11 cellular contexts compared by ENCODE assay signal in the genomic region with DNA sequence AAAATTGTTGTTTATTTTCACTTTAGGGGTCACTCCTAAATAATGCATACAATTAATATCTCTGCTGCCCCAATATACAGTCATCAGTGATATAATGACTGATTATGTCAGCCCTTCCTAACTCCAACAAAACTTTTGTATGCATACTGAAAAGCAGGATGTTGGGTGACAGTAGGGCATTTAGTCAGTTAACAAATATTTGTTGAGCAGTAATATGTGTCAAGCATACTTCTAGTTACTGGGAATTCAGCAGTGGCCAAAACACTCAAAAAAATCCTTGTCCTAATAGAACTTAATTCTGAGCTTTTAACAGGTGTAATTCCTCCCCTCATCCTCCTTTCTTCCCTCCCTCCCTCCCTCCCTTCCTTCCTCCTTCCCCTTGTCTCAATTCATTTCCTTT.
"Had no signal": no experiment of that assay in that cellular context is flagged by ENCODE, and none has a peak within 500 bp of the region (broad histone marks: within the 10 kb centered on the region; RNA-seq: fewer than 3 reads in every experiment).

No MANE protein-coding gene starts in this region.

- H3K27me3 ChIP-seq: gastroesophageal sphincter had no signal

- H3K4me1 ChIP-seq: gastroesophageal sphincter had no signal

- H3K27ac ChIP-seq: gastroesophageal sphincter, WERI-Rb-1 had no signal

- DNase-seq: activated CD4-positive, alpha-beta memory T cell treated with anti-CD3 and anti-CD28 coated beads for 36 hours; activated CD8-positive, alpha-beta memory T cell treated with anti-CD3 and anti-CD28 coated beads, Interleukin-2, amount 10 ng/mL, durations not matched to agents 7 days and 5 days; activated naive CD4-positive, alpha-beta T cell treated with anti-CD3 and anti-CD28 coated beads, Interleukin-2, amount 10 ng/mL, durations not matched to agents 7 days and 5 days; activated T-cell treated with anti-CD3 and anti-CD28 coated beads, Interleukin-2, amount 50 U/mL, for 1 hour; natural killer cell; posterior cingulate gyrus; retina; stimulated activated CD4-positive, alpha-beta T cell treated with anti-CD3 and anti-CD28 coated beads, Interleukin-2, amount 100 ng/mL, for 48 hours; T-helper 1 cell had no signal

- H3K4me3 ChIP-seq: gastroesophageal sphincter had no signal

- ATAC-seq: activated CD8-positive, alpha-beta memory T cell treated with anti-CD3 and anti-CD28 coated beads, Interleukin-2, amount 10 ng/mL, durations not matched to agents 7 days and 5 days; gastroesophageal sphincter; natural killer cell had no signal

- H3K36me3 ChIP-seq: gastroesophageal sphincter, WERI-Rb-1 had no signal

- H3K9me3 ChIP-seq: gastroesophageal sphincter had no signal
